In the genomic region with DNA sequence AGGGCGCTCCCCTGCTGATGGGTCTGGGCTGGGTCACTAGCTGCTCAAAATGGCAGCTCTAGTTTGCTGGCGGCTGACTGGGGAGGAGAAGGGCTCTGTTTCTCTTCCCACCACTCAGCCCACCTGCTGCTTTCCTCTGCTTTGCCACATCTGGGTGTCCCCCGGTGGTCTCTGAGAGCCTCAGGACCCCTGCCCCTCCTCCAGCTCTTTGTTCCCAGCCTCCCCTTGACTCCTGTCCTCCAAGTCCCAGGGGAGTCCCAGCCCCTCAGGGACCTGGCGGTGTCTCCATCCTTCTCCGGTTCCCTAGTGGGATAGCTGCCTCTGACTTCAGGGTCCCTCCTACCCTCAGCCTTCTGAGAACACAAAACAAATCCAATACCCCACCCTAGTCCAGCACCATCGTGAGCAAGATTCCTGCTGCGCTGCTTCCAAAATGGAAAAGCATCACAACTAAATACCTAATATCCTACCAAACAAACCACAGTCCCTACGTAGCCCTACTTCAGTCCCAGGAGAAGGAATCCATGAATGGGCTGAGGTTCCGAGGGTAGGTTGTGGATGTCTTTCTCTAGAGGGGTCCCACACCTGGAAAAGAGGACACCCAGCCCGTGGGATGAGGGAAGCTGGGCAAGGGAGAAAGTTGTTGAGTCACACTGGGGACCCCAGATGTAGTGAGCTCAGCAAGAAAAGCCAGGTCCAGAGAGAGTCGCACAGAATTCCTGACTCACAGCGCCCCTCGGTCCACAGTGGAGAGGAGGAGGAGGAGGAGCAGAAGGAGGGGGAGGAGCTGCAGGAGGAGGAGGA, we compare ENCODE assay signal across 18 cellular contexts. TPM values are rescaled to one million over a fixed set of nuclear protein-coding genes. Genes with fewer than 3 reads are reported as not detected.
DNase-seq lines count a peak whose midpoint lies in the region; ATAC-seq and TF ChIP-seq lines count a peak whose summit lies in the region.
"Had no signal": no experiment of that assay in that cellular context is flagged by ENCODE, and none has a peak within 500 bp of the region (broad histone marks: within the 10 kb centered on the region; RNA-seq: fewer than 3 reads in every experiment).

No MANE protein-coding gene starts in this region.

- no peaks in the 10 kb centered on the region for H4K20me1 ChIP-seq in SK-N-SH (ENCODE audit: insufficient read depth)

- TF ChIP-seq CTCF in SK-N-SH (IDR thresholded peaks at IDR 0.05) (no peak), fibroblast of villous mesenchyme (IDR thresholded peaks at IDR 0.05; ENCODE audit: insufficient read depth, low read depth, low read length) (no peak), type B pancreatic cell (conservative IDR thresholded peaks at IDR 0.05) (no peak)
- TF ChIP-seq CTCF in CD4-positive, alpha-beta T cell (IDR thresholded peaks at IDR 0.05): no peak

- H3K9me3 ChIP-seq in SK-N-SH (no peaks in the 10 kb centered on the region), neuronal stem cell (replicated peaks in 1 of 2; ENCODE audit: control insufficient read depth in 2 of 2, insufficient read depth in 1 of 2, low read depth in 1 of 2, low read length in 2 of 2) (no peaks in the 10 kb centered on the region)
- H3K9me3 ChIP-seq in CD4-positive, alpha-beta T cell (ENCODE audit: control insufficient read depth, low read length): no peaks in the 10 kb centered on the region
- H3K9me3 ChIP-seq: suprapubic skin had no signal

- WGBS in SK-N-SH (ENCODE audit: low lambda C conversion rate): 60% methylated on average over 11 of the region's 13 CpGs
- WGBS in neuronal stem cell (ENCODE audit: extremely low coverage in 2 of 2, insufficient read length in 2 of 2, insufficient replicate concordance in 1 of 2), 2 donors: no CpG with 5 or more reads among the region's 13 CpGs

- TF ChIP-seq EP300 in SK-N-SH (IDR thresholded peaks at IDR 0.05; ENCODE audit: borderline replicate concordance in 1 of 2, low read depth in 1 of 2, low read length in 1 of 2): no peak

- H2BK5ac ChIP-seq in neuronal stem cell (ENCODE audit: low read length): no peak overlapping the region

- H3K4me3 Mint-ChIP-seq in type B pancreatic cell: no peak overlapping the region
- H3K4me3 Mint-ChIP-seq in CD4-positive, alpha-beta T cell: no peak overlapping the region
- H3K4me3 Mint-ChIP-seq: dendritic cell treated with granulocyte-macrophage colony-stimulating factor and Interleukin-4, amounts not matched to agents 40 ng/mL and 50 ng/mL, for 4 days had no signal

- H3F3A ChIP-seq in SK-N-SH (replicated peaks; ENCODE audit: insufficient read depth): no peaks in the 10 kb centered on the region

- no peak for TF ChIP-seq RAD21 in SK-N-SH (IDR thresholded peaks at IDR 0.05; ENCODE audit: low read length)

- no peak overlapping the region for H3K4me3 ChIP-seq in SK-N-SH (ENCODE audit: low read depth in 2 of 2, low read length in 1 of 2)
- no peak overlapping the region for H3K4me3 ChIP-seq in fibroblast of villous mesenchyme (ENCODE audit: low read depth, low read length)
- no peak overlapping the region for H3K4me3 ChIP-seq in neuronal stem cell (ENCODE audit: low read length in 2 of 2)
- H3K4me3 ChIP-seq: suprapubic skin had no signal

- H3K27ac Mint-ChIP-seq in type B pancreatic cell: peak overlapping the region; percentile 54
- no peak overlapping the region for H3K27ac Mint-ChIP-seq in CD4-positive, alpha-beta T cell
- H3K27ac Mint-ChIP-seq: activated T-helper 2 cell treated with anti-CD3 and anti-CD28 coated beads, Interferon-gamma antibody, Interleukin-2, Interleukin-4, amounts not matched to agents 10 μg/mL and 5 μg/mL and 100 μg/mL, durations not matched to agents 14 hours and 24 hours and 36 hours; dendritic cell treated with granulocyte-macrophage colony-stimulating factor and Interleukin-4, amounts not matched to agents 40 ng/mL and 50 ng/mL, for 4 days had no signal

- H2AFZ ChIP-seq in SK-N-SH (ENCODE audit: low read depth) (no peak overlapping the region), neuronal stem cell (ENCODE audit: low read length) (no peak overlapping the region)

- no peaks in the 10 kb centered on the region for H3K9me3 Mint-ChIP-seq in type B pancreatic cell
- H3K9me3 Mint-ChIP-seq in CD4-positive, alpha-beta T cell: no peaks in the 10 kb centered on the region
- H3K9me3 Mint-ChIP-seq: activated T-helper 2 cell treated with anti-CD3 and anti-CD28 coated beads, Interferon-gamma antibody, Interleukin-2, Interleukin-4, amounts not matched to agents 10 μg/mL and 5 μg/mL and 100 μg/mL, durations not matched to agents 14 hours and 24 hours and 36 hours; dendritic cell treated with granulocyte-macrophage colony-stimulating factor and Interleukin-4, amounts not matched to agents 40 ng/mL and 50 ng/mL, for 4 days had no signal

- no peak overlapping the region for H3K14ac ChIP-seq in neuronal stem cell (ENCODE audit: low read length)

- CTCF ChIA-PET in SK-N-SH (lab: Yijun Ruan, JAX): interaction anchor here (0.6 to 7.6 kb wide), 8 partner anchors 10 to 355 kb away, joined by 3 to 100 read pairs (median 3); no protein-coding TSS in a partner anchor
- CTCF ChIA-PET in CD4-positive, alpha-beta T cell (lab: Charles Lee): no interaction called here

- H2AK5ac ChIP-seq in neuronal stem cell (ENCODE audit: low read depth, low read length): peak overlapping the region; percentile 20

- H3K9me2 ChIP-seq in SK-N-SH: no peaks in the 10 kb centered on the region

- no peak overlapping the region for H2BK12ac ChIP-seq in neuronal stem cell (ENCODE audit: low read length)

- no peak overlapping the region for H3K27ac ChIP-seq in SK-N-SH (ENCODE audit: low read depth in 2 of 2, low read length in 1 of 2)
- peak overlapping the region; percentile 8 for H3K27ac ChIP-seq in neuronal stem cell (replicated peaks; ENCODE audit: low read length)
- no peak overlapping the region for H3K27ac ChIP-seq in CD4-positive, alpha-beta T cell (ENCODE audit: low read depth, low read length)
- H3K27ac ChIP-seq: C4-2B, suprapubic skin had no signal

- H3K79me1 ChIP-seq in neuronal stem cell (ENCODE audit: low read depth, low read length): no peaks in the 10 kb centered on the region

- H4K8ac ChIP-seq in neuronal stem cell (ENCODE audit: low read depth, low read length): no peak overlapping the region

- peak overlapping the region; percentile 62 for H3K18ac ChIP-seq in neuronal stem cell (ENCODE audit: low read length)

- H3K4me1 Mint-ChIP-seq in type B pancreatic cell (ENCODE audit: unreplicated experiment): peaks cover 29% of the 10 kb centered on the region
- H3K4me1 Mint-ChIP-seq in CD4-positive, alpha-beta T cell (ENCODE audit: low read depth): no peaks in the 10 kb centered on the region

- DNase-seq in SK-N-SH (peak; percentile 21), fibroblast of villous mesenchyme (ENCODE audit: low read depth) (peak; percentile 19), neuronal stem cell (ENCODE audit: low spot score) (no peak), type B pancreatic cell (ENCODE audit: extremely low spot score, unreplicated experiment) (no peak), NCI-H226 (no peak)
- no peak for DNase-seq in CD4-positive, alpha-beta T cell
- DNase-seq: activated CD4-positive, alpha-beta T cell treated with anti-CD3 and anti-CD28 coated beads, Interleukin-2, amount 50 U/mL, for 4 hours; head of caudate nucleus; left colon; NCI-H146; NCI-H345; SIG-M5 had no signal

- intact Hi-C loops in CD4-positive, alpha-beta T cell (cut with DNase I, micrococcal nuclease): loop anchor here in 1 of 2 experiments (5.0 kb wide), 1 partner anchor 44 kb away; no protein-coding TSS in a partner anchor

- H3K4me1 ChIP-seq in SK-N-SH (ENCODE audit: control insufficient read depth in 1 of 2, insufficient read depth in 2 of 2, low read depth in 1 of 2, low read length in 1 of 2) (no peaks in the 10 kb centered on the region), neuronal stem cell (ENCODE audit: control insufficient read depth in 2 of 2, insufficient read depth in 1 of 2, low read depth in 1 of 2, low read length in 2 of 2) (peaks cover 25 to 31% of the 10 kb centered on the region in 2 donors)

- no peak overlapping the region for H4K91ac ChIP-seq in neuronal stem cell (ENCODE audit: low read depth, low read length, poor library complexity)

- H3K4me2 ChIP-seq in SK-N-SH (no peak overlapping the region), neuronal stem cell (ENCODE audit: insufficient read depth, low read length, poor library complexity, severe bottlenecking) (no peak overlapping the region)

- H2BK120ac ChIP-seq in neuronal stem cell (ENCODE audit: low read depth, low read length): no peak overlapping the region

- no peak overlapping the region for H3K23ac ChIP-seq in neuronal stem cell (ENCODE audit: low read depth, low read length, poor library complexity)

- POLR2A ChIA-PET in SK-N-SH (lab: Yijun Ruan, JAX): no interaction called here
- POLR2A ChIA-PET in CD4-positive, alpha-beta T cell (lab: Charles Lee): no interaction called here

- ATAC-seq in SK-N-SH treated with all-trans-retinoic acid at 6 μM for 48 hours (no peak), GM19324 (IDR thresholded peaks at IDR 0.05; ENCODE audit: low FRiP score, unreplicated experiment) (no peak)
- no peak for ATAC-seq in CD4-positive, alpha-beta T cell (ENCODE audit: poor library complexity)
- ATAC-seq: left colon had no signal

- no peak overlapping the region for H3K4ac ChIP-seq in neuronal stem cell (ENCODE audit: low read length)

- H3K36me3 ChIP-seq in SK-N-SH (replicated peaks in 1 of 2; ENCODE audit: control insufficient read depth in 1 of 2, insufficient read depth in 2 of 2, low read length in 1 of 2) (no peaks in the 10 kb centered on the region), neuronal stem cell (replicated peaks in 1 of 2; ENCODE audit: control insufficient read depth in 2 of 2, insufficient read depth in 2 of 2, low read length in 2 of 2) (peaks cover 12 to 58% of the 10 kb centered on the region in 2 donors)

- no peaks in the 10 kb centered on the region for H3K79me2 ChIP-seq in SK-N-SH (ENCODE audit: insufficient read depth)

- no peak overlapping the region for H3K9ac ChIP-seq in SK-N-SH
- H3K9ac ChIP-seq in neuronal stem cell (ENCODE audit: low read depth, low read length, poor library complexity): no peak overlapping the region

- H3K36me3 Mint-ChIP-seq in type B pancreatic cell: peaks cover 4% of the 10 kb centered on the region
- no peaks in the 10 kb centered on the region for H3K36me3 Mint-ChIP-seq in CD4-positive, alpha-beta T cell (ENCODE audit: low read depth)

- H3K27me3 ChIP-seq in SK-N-SH (ENCODE audit: insufficient read depth) (peaks cover 12% of the 10 kb centered on the region; the same call in 1 of the 2 replicates), neuronal stem cell (ENCODE audit: control insufficient read depth in 3 of 3, insufficient read depth in 3 of 3, low read depth in 1 of 3, low read length in 3 of 3) (no peaks in the 10 kb centered on the region)
- H3K27me3 ChIP-seq in CD4-positive, alpha-beta T cell (ENCODE audit: control insufficient read depth, insufficient read depth, low read length): no peaks in the 10 kb centered on the region
- H3K27me3 ChIP-seq: suprapubic skin had no signal

- no peak overlapping the region for H2BK15ac ChIP-seq in neuronal stem cell (ENCODE audit: low read length)

- peaks cover 48% of the 10 kb centered on the region for H3K27me3 Mint-ChIP-seq in type B pancreatic cell
- H3K27me3 Mint-ChIP-seq in CD4-positive, alpha-beta T cell: no peaks in the 10 kb centered on the region
- H3K27me3 Mint-ChIP-seq: dendritic cell treated with granulocyte-macrophage colony-stimulating factor and Interleukin-4, amounts not matched to agents 40 ng/mL and 50 ng/mL, for 4 days had no signal

RNA-seq across cellular contexts. Expression of gene NNMT, which starts 45.0 kb away (rescaled TPM):
- polyA plus RNA-seq in SK-N-SH (2012; rRNA removed): 84.6 and 106 TPM in 2 replicates
- polyA plus RNA-seq in SK-N-SH (2012; cell fraction: cytosol; rRNA removed): 90.6 and 92.0 TPM in 2 replicates
- 109 and 183 TPM in 2 replicates for polyA plus RNA-seq in SK-N-SH (2012; cell fraction: nucleus; rRNA removed)
- total RNA-seq in fibroblast of villous mesenchyme (505 and 713 TPM in 2 replicates), type B pancreatic cell (ENCODE audit: low replicate concordance) (0.64 and 2.8 TPM in 2 replicates)
- polyA plus RNA-seq in neuronal stem cell (2013, experiment 1 of 2): 0.54 TPM
- 0.79 TPM for polyA plus RNA-seq in neuronal stem cell (2013, experiment 2 of 2)
- total RNA-seq in CD4-positive, alpha-beta T cell: not detected
- total RNA-seq: activated T-helper 2 cell treated with anti-CD3 and anti-CD28 coated beads, Interferon-gamma antibody, Interleukin-2, Interleukin-4, amounts not matched to agents 10 μg/mL and 5 μg/mL and 100 μg/mL, durations not matched to agents 14 hours and 24 hours and 36 hours had no signal

Comparison
In these comparisons a context has a peak if more than half of its experiments do, and no peak if none do; other contexts are left out.
1. DNase-seq: peak in SK-N-SH (single experiment) and fibroblast of villous mesenchyme (single experiment); none in neuronal stem cell (single experiment), type B pancreatic cell (single experiment), NCI-H226 (single experiment) and CD4-positive, alpha-beta T cell (0 of 10).
2. RNA of gene NNMT, which starts 45.0 kb away (total RNA-seq): 505 to 713 TPM in fibroblast of villous mesenchyme; 0.64 to 2.8 TPM in type B pancreatic cell and not detected in CD4-positive, alpha-beta T cell; every median in the first group is over 100 times any median in the second.